Comparison of ENCODE assay signal across 13 cellular contexts in genomic region chr3:25872200-25872877, GRCh38.
A peak's percentile ranks its signal among the peaks of the same experiment; 100 is the strongest.
DNase-seq lines count a peak whose midpoint lies in the region; ATAC-seq, FAIRE-seq and TF ChIP-seq lines count a peak whose summit lies in the region.
"Had no signal": no experiment of that assay in that cellular context is flagged by ENCODE, and none has a peak within 500 bp of the region (broad histone marks: within the 10 kb centered on the region; RNA-seq: fewer than 3 reads in every experiment).

No MANE protein-coding gene starts in this region.

- H4K20me1 ChIP-seq in MM.1S (ENCODE audit: insufficient read depth, low read length) = no peaks in the 10 kb centered on the region

- TF ChIP-seq CTCF in MM.1S (IDR thresholded peaks at IDR 0.05; ENCODE audit: low read length) (no peak), chondrocyte (IDR thresholded peaks at IDR 0.05) (no peak), dorsolateral prefrontal cortex (IDR thresholded peaks at IDR 0.05 in 54 of 56, conservative IDR thresholded peaks at IDR 0.05 in 2 of 56; ENCODE audit: low read depth in 1 of 56, partially characterized antibody in 56 of 56) (no peak)

- H3K9me2 ChIP-seq in MM.1S (replicated peaks; ENCODE audit: insufficient read depth, low read length) = no peaks in the 10 kb centered on the region

- intact Hi-C loops in dorsolateral prefrontal cortex (cut with DNase I) = no loop called here

- H3K9ac ChIP-seq in MM.1S (ENCODE audit: low read length) = no peak overlapping the region

- H2AFZ ChIP-seq in MM.1S (ENCODE audit: low read length) = no peak overlapping the region

- peaks cover 3% of the 10 kb centered on the region for H3K36me3 Mint-ChIP-seq in chondrocyte (ENCODE audit: low read depth)
- H3K36me3 Mint-ChIP-seq: CD8-positive, alpha-beta T cell had no signal

- peaks cover 13% of the 10 kb centered on the region for H3K4me1 ChIP-seq in MM.1S (ENCODE audit: low read length)
- H3K4me1 ChIP-seq: transverse colon had no signal

- no peak for FAIRE-seq in GM12892 (lab: Jason Lieb, UNC)

- H3K27ac ChIP-seq in MM.1S (ENCODE audit: low read length) (no peak overlapping the region), dorsolateral prefrontal cortex (no peak overlapping the region)
- H3K27ac ChIP-seq: transverse colon had no signal

- peak overlapping the region; percentile 26 for H3K4me2 ChIP-seq in MM.1S (ENCODE audit: low read depth, low read length)

- peaks cover 4% of the 10 kb centered on the region; the same call in 1 of the 2 replicates for H3F3A ChIP-seq in MM.1S (ENCODE audit: insufficient read depth, low read length)

- DNase-seq in MM.1S (peak; percentile 53), GM12892 (ENCODE audit: insufficient read length) (no peak), chondrocyte (ENCODE audit: low spot score) (no peak), dorsolateral prefrontal cortex (no peak)
- no peak for DNase-seq in stimulated activated CD4-positive, alpha-beta T cell treated with anti-CD3 and anti-CD28 coated beads, Interleukin-15, amount 100 ng/mL, for 24 hours
- DNase-seq: activated CD8-positive, alpha-beta memory T cell treated with anti-CD3 and anti-CD28 coated beads for 24 hours; CD8-positive, alpha-beta T cell; NCI-H1048; NCI-H526 treated with DMSO at 0.1 percent for 48 hours; transverse colon had no signal

- H3K27me3 Mint-ChIP-seq in chondrocyte (ENCODE audit: low read depth) = peaks cover 11% of the 10 kb centered on the region

- no peaks in the 10 kb centered on the region for H3K36me3 ChIP-seq in MM.1S (replicated peaks; ENCODE audit: insufficient read depth, low read length)
- H3K36me3 ChIP-seq: transverse colon had no signal

- H3K4me3 Mint-ChIP-seq in chondrocyte (ENCODE audit: unreplicated experiment) = no peak overlapping the region
- H3K4me3 Mint-ChIP-seq: CD8-positive, alpha-beta T cell had no signal

- 0 out of 2 replicates have a peak, but pooled peaks cover 5% of the 10 kb centered on the region for H3K27me3 ChIP-seq in MM.1S (replicated peaks; ENCODE audit: insufficient read depth, low read length)
- no peaks in the 10 kb centered on the region for H3K27me3 ChIP-seq in dorsolateral prefrontal cortex
- H3K27me3 ChIP-seq: transverse colon had no signal

- no peaks in the 10 kb centered on the region for H3K79me2 ChIP-seq in MM.1S (ENCODE audit: low read length)

- no peaks in the 10 kb centered on the region for H3K9me3 ChIP-seq in MM.1S (replicated peaks; ENCODE audit: insufficient read depth, low read length)
- H3K9me3 ChIP-seq: transverse colon had no signal

- H3K4me3 ChIP-seq in MM.1S (ENCODE audit: low read length) (no peak overlapping the region), dorsolateral prefrontal cortex (no peak overlapping the region)
- H3K4me3 ChIP-seq: transverse colon had no signal

- ATAC-seq in GM18867 (IDR thresholded peaks at IDR 0.05; ENCODE audit: unreplicated experiment) (peak; percentile 97), GM21367 (IDR thresholded peaks at IDR 0.05; ENCODE audit: unreplicated experiment) (peak; percentile 98), HG02970 (IDR thresholded peaks at IDR 0.05; ENCODE audit: low FRiP score, unreplicated experiment) (peak; percentile 66)
- ATAC-seq: CD8-positive, alpha-beta T cell had no signal

- H3K27ac Mint-ChIP-seq in chondrocyte (ENCODE audit: unreplicated experiment) = no peak overlapping the region
- H3K27ac Mint-ChIP-seq: CD8-positive, alpha-beta T cell had no signal

- TF ChIP-seq POLR2A in GM12892 (IDR thresholded peaks at IDR 0.05; ENCODE audit: low read depth, low read length) = no peak

- peaks cover 11% of the 10 kb centered on the region for H3K9me3 Mint-ChIP-seq in chondrocyte (ENCODE audit: low read depth)

- no peaks in the 10 kb centered on the region for H3K4me1 Mint-ChIP-seq in chondrocyte (ENCODE audit: low read depth)
